Comparison of ENCODE assay signal across 1 cellular context in the genomic region with DNA sequence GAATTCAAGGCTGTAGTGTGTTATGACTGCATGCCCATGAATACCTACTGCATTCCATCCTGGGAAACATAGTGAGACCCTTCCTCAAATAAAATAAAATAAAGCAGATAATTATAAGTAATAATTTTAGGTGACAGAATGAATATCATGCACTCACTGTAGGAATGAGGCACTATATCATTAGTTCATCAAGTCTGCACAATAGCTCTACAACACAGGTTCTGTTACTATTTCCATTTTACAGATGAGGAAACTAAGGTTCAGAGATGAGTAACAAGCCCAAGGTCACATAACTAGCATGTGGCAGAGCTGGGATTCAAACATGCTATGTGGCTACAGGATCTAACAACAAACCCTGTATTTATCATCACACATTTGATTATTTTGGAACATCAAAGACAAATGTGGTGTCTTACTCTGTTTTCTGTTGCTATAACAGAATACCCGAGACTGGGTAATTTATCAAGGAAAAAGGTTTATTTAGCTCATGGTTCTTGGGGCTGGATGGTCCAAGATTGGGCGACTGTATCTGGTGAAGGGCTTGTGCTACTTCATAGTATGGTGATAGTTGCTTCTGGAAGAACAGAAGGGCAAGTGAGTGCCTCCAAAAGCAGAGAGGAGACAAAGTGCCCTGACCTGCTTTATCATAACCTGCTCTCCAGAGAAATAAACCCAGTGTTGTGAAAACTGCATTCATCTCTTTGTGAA.
TF ChIP-seq lines count a peak whose summit lies in the region.

No MANE protein-coding gene starts in this region.

TF ChIP-seq in K562, 482 proteins besides CTCF, POLR2A, EP300 and RAD21:
- TF ChIP-seq SMARCB1 (IDR thresholded peaks at IDR 0.05; ENCODE audit: insufficient read length, low read depth) (no peak), NR2C2 (CRISPR knock-in tag; IDR thresholded peaks at IDR 0.05) (no peak), NR2C2 (tag; IDR thresholded peaks at IDR 0.05) (no peak), ARID1B (IDR thresholded peaks at IDR 0.05) (no peak), NR2C1 (IDR thresholded peaks at IDR 0.05) (no peak), NR2C1 (tag; IDR thresholded peaks at IDR 0.05) (no peak), CREBBP (IDR thresholded peaks at IDR 0.05; ENCODE audit: low read depth, low read length) (no peak), RBM25 (IDR thresholded peaks at IDR 0.05; ENCODE audit: low read depth, low read length, severe bottlenecking) (peak; percentile 63), ZNF165 (CRISPR knock-in tag; IDR thresholded peaks at IDR 0.05; ENCODE audit: borderline replicate concordance) (no peak), PML (IDR thresholded peaks at IDR 0.05; ENCODE audit: low read length) (no peak), HSF4 (CRISPR knock-in tag; IDR thresholded peaks at IDR 0.05; ENCODE audit: borderline replicate concordance) (no peak), BCL6 (CRISPR knock-in tag; IDR thresholded peaks at IDR 0.05) (no peak), FOXJ2 (tag; IDR thresholded peaks at IDR 0.05) (0 out of 2 replicates have a peak, but pooled peaks have one; percentile 22), ADNP (tag; IDR thresholded peaks at IDR 0.05) (peak; percentile 53; the same call in 1 of the 2 replicates), NFIC (IDR thresholded peaks at IDR 0.05) (no peak), SNRNP70 (optimal IDR thresholded peaks at IDR 0.05; ENCODE audit: low read depth, low read length) (no peak), MBD2 (IDR thresholded peaks at IDR 0.05; ENCODE audit: borderline replicate concordance, low read depth) (no peak), BRCA1 (IDR thresholded peaks at IDR 0.05) (no peak), BRCA1 (CRISPR knock-in tag; IDR thresholded peaks at IDR 0.05) (no peak), MAFG (tag; conservative IDR thresholded peaks at IDR 0.05) (no peak), BCOR (IDR thresholded peaks at IDR 0.05) (peak; percentile 13; the same call in 1 of the 2 replicates), KDM5B (IDR thresholded peaks at IDR 0.05; ENCODE audit: insufficient replicate concordance, low read depth, low read length) (no peak), ZNF766 (CRISPR knock-in tag; conservative IDR thresholded peaks at IDR 0.05) (peak; percentile 93), SAP30 (IDR thresholded peaks at IDR 0.05; ENCODE audit: borderline replicate concordance, insufficient read depth, low read depth, low read length, poor library complexity, severe bottlenecking) (no peak)
- TF ChIP-seq, protein P1, sequence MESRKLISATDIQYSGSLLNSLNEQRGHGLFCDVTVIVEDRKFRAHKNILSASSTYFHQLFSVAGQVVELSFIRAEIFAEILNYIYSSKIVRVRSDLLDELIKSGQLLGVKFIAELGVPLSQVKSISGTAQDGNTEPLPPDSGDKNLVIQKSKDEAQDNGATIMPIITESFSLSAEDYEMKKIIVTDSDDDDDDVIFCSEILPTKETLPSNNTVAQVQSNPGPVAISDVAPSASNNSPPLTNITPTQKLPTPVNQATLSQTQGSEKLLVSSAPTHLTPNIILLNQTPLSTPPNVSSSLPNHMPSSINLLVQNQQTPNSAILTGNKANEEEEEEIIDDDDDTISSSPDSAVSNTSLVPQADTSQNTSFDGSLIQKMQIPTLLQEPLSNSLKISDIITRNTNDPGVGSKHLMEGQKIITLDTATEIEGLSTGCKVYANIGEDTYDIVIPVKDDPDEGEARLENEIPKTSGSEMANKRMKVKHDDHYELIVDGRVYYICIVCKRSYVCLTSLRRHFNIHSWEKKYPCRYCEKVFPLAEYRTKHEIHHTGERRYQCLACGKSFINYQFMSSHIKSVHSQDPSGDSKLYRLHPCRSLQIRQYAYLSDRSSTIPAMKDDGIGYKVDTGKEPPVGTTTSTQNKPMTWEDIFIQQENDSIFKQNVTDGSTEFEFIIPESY (CRISPR knock-in tag; IDR thresholded peaks at IDR 0.05), result no peak
- TF ChIP-seq, protein P2, sequence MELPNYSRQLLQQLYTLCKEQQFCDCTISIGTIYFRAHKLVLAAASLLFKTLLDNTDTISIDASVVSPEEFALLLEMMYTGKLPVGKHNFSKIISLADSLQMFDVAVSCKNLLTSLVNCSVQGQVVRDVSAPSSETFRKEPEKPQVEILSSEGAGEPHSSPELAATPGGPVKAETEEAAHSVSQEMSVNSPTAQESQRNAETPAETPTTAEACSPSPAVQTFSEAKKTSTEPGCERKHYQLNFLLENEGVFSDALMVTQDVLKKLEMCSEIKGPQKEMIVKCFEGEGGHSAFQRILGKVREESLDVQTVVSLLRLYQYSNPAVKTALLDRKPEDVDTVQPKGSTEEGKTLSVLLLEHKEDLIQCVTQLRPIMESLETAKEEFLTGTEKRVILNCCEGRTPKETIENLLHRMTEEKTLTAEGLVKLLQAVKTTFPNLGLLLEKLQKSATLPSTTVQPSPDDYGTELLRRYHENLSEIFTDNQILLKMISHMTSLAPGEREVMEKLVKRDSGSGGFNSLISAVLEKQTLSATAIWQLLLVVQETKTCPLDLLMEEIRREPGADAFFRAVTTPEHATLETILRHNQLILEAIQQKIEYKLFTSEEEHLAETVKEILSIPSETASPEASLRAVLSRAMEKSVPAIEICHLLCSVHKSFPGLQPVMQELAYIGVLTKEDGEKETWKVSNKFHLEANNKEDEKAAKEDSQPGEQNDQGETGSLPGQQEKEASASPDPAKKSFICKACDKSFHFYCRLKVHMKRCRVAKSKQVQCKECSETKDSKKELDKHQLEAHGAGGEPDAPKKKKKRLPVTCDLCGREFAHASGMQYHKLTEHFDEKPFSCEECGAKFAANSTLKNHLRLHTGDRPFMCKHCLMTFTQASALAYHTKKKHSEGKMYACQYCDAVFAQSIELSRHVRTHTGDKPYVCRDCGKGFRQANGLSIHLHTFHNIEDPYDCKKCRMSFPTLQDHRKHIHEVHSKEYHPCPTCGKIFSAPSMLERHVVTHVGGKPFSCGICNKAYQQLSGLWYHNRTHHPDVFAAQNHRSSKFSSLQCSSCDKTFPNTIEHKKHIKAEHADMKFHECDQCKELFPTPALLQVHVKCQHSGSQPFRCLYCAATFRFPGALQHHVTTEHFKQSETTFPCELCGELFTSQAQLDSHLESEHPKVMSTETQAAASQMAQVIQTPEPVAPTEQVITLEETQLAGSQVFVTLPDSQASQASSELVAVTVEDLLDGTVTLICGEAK (IDR thresholded peaks at IDR 0.05), result no peak
- TF ChIP-seq, protein P2 (CRISPR knock-in tag; IDR thresholded peaks at IDR 0.05), result no peak
- TF ChIP-seq, protein P3, sequence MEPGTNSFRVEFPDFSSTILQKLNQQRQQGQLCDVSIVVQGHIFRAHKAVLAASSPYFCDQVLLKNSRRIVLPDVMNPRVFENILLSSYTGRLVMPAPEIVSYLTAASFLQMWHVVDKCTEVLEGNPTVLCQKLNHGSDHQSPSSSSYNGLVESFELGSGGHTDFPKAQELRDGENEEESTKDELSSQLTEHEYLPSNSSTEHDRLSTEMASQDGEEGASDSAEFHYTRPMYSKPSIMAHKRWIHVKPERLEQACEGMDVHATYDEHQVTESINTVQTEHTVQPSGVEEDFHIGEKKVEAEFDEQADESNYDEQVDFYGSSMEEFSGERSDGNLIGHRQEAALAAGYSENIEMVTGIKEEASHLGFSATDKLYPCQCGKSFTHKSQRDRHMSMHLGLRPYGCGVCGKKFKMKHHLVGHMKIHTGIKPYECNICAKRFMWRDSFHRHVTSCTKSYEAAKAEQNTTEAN (CRISPR knock-in tag; IDR thresholded peaks at IDR 0.05), result no peak
- TF ChIP-seq, protein P4, sequence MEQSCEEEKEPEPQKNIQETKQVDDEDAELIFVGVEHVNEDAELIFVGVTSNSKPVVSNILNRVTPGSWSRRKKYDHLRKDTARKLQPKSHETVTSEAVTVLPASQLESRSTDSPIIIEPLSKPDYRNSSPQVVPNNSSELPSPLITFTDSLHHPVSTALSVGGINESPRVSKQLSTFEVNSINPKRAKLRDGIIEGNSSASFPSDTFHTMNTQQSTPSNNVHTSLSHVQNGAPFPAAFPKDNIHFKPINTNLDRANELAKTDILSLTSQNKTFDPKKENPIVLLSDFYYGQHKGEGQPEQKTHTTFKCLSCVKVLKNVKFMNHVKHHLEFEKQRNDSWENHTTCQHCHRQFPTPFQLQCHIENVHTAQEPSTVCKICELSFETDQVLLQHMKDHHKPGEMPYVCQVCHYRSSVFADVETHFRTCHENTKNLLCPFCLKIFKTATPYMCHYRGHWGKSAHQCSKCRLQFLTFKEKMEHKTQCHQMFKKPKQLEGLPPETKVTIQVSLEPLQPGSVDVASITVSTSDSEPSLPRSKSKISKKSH (CRISPR knock-in tag; IDR thresholded peaks at IDR 0.05), result no peak
- TF ChIP-seq, protein P5, sequence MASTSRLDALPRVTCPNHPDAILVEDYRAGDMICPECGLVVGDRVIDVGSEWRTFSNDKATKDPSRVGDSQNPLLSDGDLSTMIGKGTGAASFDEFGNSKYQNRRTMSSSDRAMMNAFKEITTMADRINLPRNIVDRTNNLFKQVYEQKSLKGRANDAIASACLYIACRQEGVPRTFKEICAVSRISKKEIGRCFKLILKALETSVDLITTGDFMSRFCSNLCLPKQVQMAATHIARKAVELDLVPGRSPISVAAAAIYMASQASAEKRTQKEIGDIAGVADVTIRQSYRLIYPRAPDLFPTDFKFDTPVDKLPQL (IDR thresholded peaks at IDR 0.05; ENCODE audit: extremely low read depth, insufficient read length), result no peak
- TF ChIP-seq, protein P6, sequence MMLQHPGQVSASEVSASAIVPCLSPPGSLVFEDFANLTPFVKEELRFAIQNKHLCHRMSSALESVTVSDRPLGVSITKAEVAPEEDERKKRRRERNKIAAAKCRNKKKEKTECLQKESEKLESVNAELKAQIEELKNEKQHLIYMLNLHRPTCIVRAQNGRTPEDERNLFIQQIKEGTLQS (IDR thresholded peaks at IDR 0.05), result no peak
- TF ChIP-seq, protein P6 (CRISPR knock-in tag; conservative IDR thresholded peaks at IDR 0.05), result no peak
TF ChIP-seq in K562: peak in this region for 5.
